Comparison of ENCODE assay signal across 15 cellular contexts in the genomic region with DNA sequence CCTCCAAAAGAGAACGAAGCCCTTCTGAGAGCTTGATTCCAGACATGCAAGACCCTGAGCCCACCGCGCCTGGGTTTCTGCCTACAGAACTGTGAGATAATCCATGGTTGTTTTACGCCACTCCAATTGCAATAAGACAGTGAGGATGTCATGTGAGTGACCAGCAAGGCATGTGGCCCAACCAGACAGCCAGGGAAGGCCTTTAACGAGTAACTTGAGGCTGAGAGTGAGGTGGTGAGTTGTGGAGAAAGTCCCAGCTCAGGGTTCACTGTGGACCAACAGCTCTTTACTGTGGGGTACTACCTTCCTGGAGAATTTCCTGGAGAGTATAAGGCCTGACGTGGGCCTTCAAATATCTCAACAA.
DNase-seq lines count a peak whose midpoint lies in the region; ATAC-seq, FAIRE-seq and TF ChIP-seq lines count a peak whose summit lies in the region.
"Had no signal": no experiment of that assay in that cellular context is flagged by ENCODE, and none has a peak within 500 bp of the region (broad histone marks: within the 10 kb centered on the region; RNA-seq: fewer than 3 reads in every experiment).

No MANE protein-coding gene starts in this region.

- no peak for TF ChIP-seq POLR2A in K562 (conservative IDR thresholded peaks at IDR 0.05)
- no peak for TF ChIP-seq POLR2A in stomach (IDR thresholded peaks at IDR 0.05)

- no peak overlapping the region for H3K4me3 Mint-ChIP-seq in activated CD4-positive, alpha-beta T cell treated with anti-CD3 and anti-CD28 coated beads for 36 hours
- H3K4me3 Mint-ChIP-seq: activated naive CD4-positive, alpha-beta T cell treated with anti-CD3 and anti-CD28 coated beads for 36 hours; T-helper 17 cell had no signal

- peaks cover 12% of the 10 kb centered on the region for H3K4me1 Mint-ChIP-seq in activated CD4-positive, alpha-beta T cell treated with anti-CD3 and anti-CD28 coated beads for 36 hours
- H3K4me1 Mint-ChIP-seq: T-helper 17 cell had no signal

- H3K4me1 ChIP-seq in K562 (replicated peaks in 1 of 2; ENCODE audit: control insufficient read depth in 2 of 2, insufficient read depth in 2 of 2, low read length in 2 of 2) (peaks cover 3 to 49% of the 10 kb centered on the region in 2 experiments; a peak in 4 of 5 replicates), liver (ENCODE audit: control insufficient read depth in 4 of 4, insufficient read depth in 4 of 4, low read length in 3 of 4) (peaks cover 9 to 38% (median 18%) of the 10 kb centered on the region in 4 donors), stomach (peaks cover 38 to 48% (median 39%) of the 10 kb centered on the region in 4 donors), BE2C (peaks cover 5% of the 10 kb centered on the region; the same call in 1 of the 2 replicates)

- no peaks in the 10 kb centered on the region for H3K9me1 ChIP-seq in K562 (ENCODE audit: control insufficient read depth, insufficient read depth, low read length)

- TF ChIP-seq RAD21 in K562 (CRISPR knock-in tag; conservative IDR thresholded peaks at IDR 0.05 in 1 of 2, IDR thresholded peaks at IDR 0.05 in 1 of 2) (no peak), liver (IDR thresholded peaks at IDR 0.05) (no peak)

- no TSS peak for BruUV-seq in K562 (replicated peaks; lab: Mats Ljungman, UMichigan)

- TF ChIP-seq EP300 in K562 (IDR thresholded peaks at IDR 0.05; ENCODE audit: low read length) = no peak
- TF ChIP-seq EP300 in stomach (IDR thresholded peaks at IDR 0.05) = no peak

- H4K20me1 ChIP-seq in K562 (replicated peaks; ENCODE audit: control insufficient read depth, insufficient read depth, low read length) = no peaks in the 10 kb centered on the region

- POLR2A ChIA-PET in activated CD4-positive, alpha-beta T cell treated with anti-CD3 and anti-CD28 coated beads for 36 hours (lab: Charles Lee) = no interaction called here
- POLR2A ChIA-PET in K562 (lab: Yijun Ruan, JAX) = no interaction called here

- 56% methylated on average over 6 of the region's 6 CpGs for WGBS in K562 (ENCODE audit: insufficient coverage, low coverage, missing lambda C conversion rate)
- 86% methylated on average over 6 of the region's 6 CpGs for WGBS in liver
- 85 to 92% (median 92%) methylated on average over 6 of the region's 6 CpGs for WGBS in stomach, 5 donors

- H3K27ac ChIP-seq in K562 (ENCODE audit: extremely low read depth, low read depth, low read length) (peak overlapping the region; percentile 53; the same call in 1 of the 3 replicates), liver (ENCODE audit: low read depth in 1 of 2, low read length in 2 of 2) (peak overlapping the region; percentile 84 to 86), stomach (peak overlapping the region; percentile 37 to 89 (median 78))
- H3K27ac ChIP-seq: PC-9, testis had no signal

- in situ Hi-C loops in K562 (cut with MboI) = no loop called here

- DNase-seq in activated CD4-positive, alpha-beta T cell treated with anti-CD3 and anti-CD28 coated beads for 36 hours = no peak
- no peak for DNase-seq in activated CD4-positive, alpha-beta T cell treated with anti-CD3 and anti-CD28 coated beads for 48 hours
- DNase-seq in K562 (ENCODE audit: extremely low read depth in 1 of 4, low spot score in 3 of 4) (no peak), stomach (no peak), BE2C (no peak), HuH-7 (ENCODE audit: low spot score) (no peak)
- no peak for DNase-seq in stimulated activated CD4-positive, alpha-beta T cell treated with anti-CD3 and anti-CD28 coated beads, Interleukin-2, amount 100 ng/mL, for 48 hours
- DNase-seq: activated CD4-positive, alpha-beta T cell treated with anti-CD3 and anti-CD28 coated beads, Interleukin-2, amount 50 U/mL, for 4 hours; PC-9; T-helper 17 cell had no signal

- peak overlapping the region; percentile 23; the same call in 1 of the 2 replicates for H3K4me2 ChIP-seq in K562 (ENCODE audit: insufficient read depth, low read length)
- H3K4me2 ChIP-seq: PC-9 had no signal

- H3K9me3 ChIP-seq in K562 (replicated peaks; ENCODE audit: control insufficient read depth, insufficient read depth, low read depth, low read length) (no peaks in the 10 kb centered on the region), liver (ENCODE audit: control insufficient read depth in 4 of 4, low read length in 3 of 4) (peaks cover 0 to 3% (median 0%) of the 10 kb centered on the region in 4 donors), stomach (no peaks in the 10 kb centered on the region), BE2C (no peaks in the 10 kb centered on the region)
- H3K9me3 ChIP-seq: testis had no signal

- no peak for FAIRE-seq in K562 (lab: Jason Lieb, UNC)
- FAIRE-seq: A204.1 had no signal

- H2AFZ ChIP-seq in K562 (ENCODE audit: low read depth, low read length) = peak overlapping the region; percentile 36; the same call in 1 of the 2 replicates
- H2AFZ ChIP-seq: PC-9 had no signal

- intact Hi-C loops in activated CD4-positive, alpha-beta T cell treated with anti-CD3 and anti-CD28 coated beads for 36 hours (cut with DNase I, micrococcal nuclease) = loop anchor here in 1 of 2 experiments (1.0 kb wide), 1 partner anchor 192 kb away; no protein-coding TSS in a partner anchor
- intact Hi-C loops in K562 (cut with micrococcal nuclease) = no loop called here
- intact Hi-C loops in stomach (cut with DNase I; ENCODE audit: low total_unique reads) = no loop called here

- H3K27ac Mint-ChIP-seq in activated CD4-positive, alpha-beta T cell treated with anti-CD3 and anti-CD28 coated beads for 36 hours = peak overlapping the region; percentile 85
- H3K27ac Mint-ChIP-seq: activated naive CD4-positive, alpha-beta T cell treated with anti-CD3 and anti-CD28 coated beads for 36 hours; T-helper 17 cell had no signal

- CTCF ChIA-PET in activated CD4-positive, alpha-beta T cell treated with anti-CD3 and anti-CD28 coated beads for 36 hours (lab: Charles Lee) = interaction anchor here (0.6 kb wide), 1 partner anchor 378 kb away, joined by 3 read pairs; no protein-coding TSS in a partner anchor
- CTCF ChIA-PET in K562 (lab: Yijun Ruan, JAX; ENCODE audit: low intra/inter-chr PET ratio) = no interaction called here

- H3K36me3 ChIP-seq in K562 (ENCODE audit: control insufficient read depth, insufficient read depth, low read length) (no peaks in the 10 kb centered on the region), liver (ENCODE audit: control insufficient read depth in 4 of 4, insufficient read depth in 3 of 4, low read depth in 1 of 4, low read length in 3 of 4) (no peaks in the 10 kb centered on the region), stomach (no peaks in the 10 kb centered on the region), BE2C (no peaks in the 10 kb centered on the region)
- H3K36me3 ChIP-seq: cardiac muscle cell had no signal

- H3K27me3 ChIP-seq in K562 (ENCODE audit: control insufficient read depth in 2 of 2, insufficient read depth in 2 of 2, low read length in 2 of 2) (peaks cover 0 to 10% of the 10 kb centered on the region in 2 experiments; a peak in 2 of 5 replicates), liver (ENCODE audit: control insufficient read depth in 4 of 4, insufficient read depth in 4 of 4, low read length in 3 of 4) (no peaks in the 10 kb centered on the region), stomach (no peaks in the 10 kb centered on the region), BE2C (no peaks in the 10 kb centered on the region)
- H3K27me3 ChIP-seq: cardiac muscle cell, testis had no signal

- peaks cover 4% of the 10 kb centered on the region for H3K9me3 Mint-ChIP-seq in activated CD4-positive, alpha-beta T cell treated with anti-CD3 and anti-CD28 coated beads for 36 hours (ENCODE audit: low read depth)

- TF ChIP-seq CTCF in K562 (IDR thresholded peaks at IDR 0.05 in 2 of 3, conservative IDR thresholded peaks at IDR 0.05 in 1 of 3; ENCODE audit: insufficient read depth in 2 of 3, low read depth in 1 of 3, low read length in 3 of 3) = no peak
- no peak for TF ChIP-seq CTCF in liver (IDR thresholded peaks at IDR 0.05; ENCODE audit: low read depth, low read length, missing input control)
- no peak for TF ChIP-seq CTCF in stomach (IDR thresholded peaks at IDR 0.05)
- no peak for TF ChIP-seq CTCF in BE2C (IDR thresholded peaks at IDR 0.05; ENCODE audit: low read depth, low read length)

- no peak for ATAC-seq in activated CD4-positive, alpha-beta T cell treated with anti-CD3 and anti-CD28 coated beads for 36 hours
- no peak for ATAC-seq in K562
- ATAC-seq: T-helper 17 cell had no signal

- no peaks in the 10 kb centered on the region for H3K79me2 ChIP-seq in K562 (ENCODE audit: control insufficient read depth, insufficient read depth, low read length)

- no peak overlapping the region for H3K9ac ChIP-seq in K562 (ENCODE audit: insufficient read depth in 1 of 2, low read depth in 2 of 2, low read length in 2 of 2)
- peak overlapping the region in 1 of 2 donors; percentile 45 for H3K9ac ChIP-seq in liver (ENCODE audit: low read depth in 1 of 2, low read length in 2 of 2)

- no peaks in the 10 kb centered on the region for H3K36me3 Mint-ChIP-seq in activated CD4-positive, alpha-beta T cell treated with anti-CD3 and anti-CD28 coated beads for 36 hours (ENCODE audit: low read depth)

- H3K4me3 ChIP-seq in K562 (no peak overlapping the region), liver (ENCODE audit: low read depth in 1 of 3, low read length in 3 of 3) (no peak overlapping the region), stomach (no peak overlapping the region), BE2C (ENCODE audit: low read depth, low read length) (no peak overlapping the region)
- H3K4me3 ChIP-seq: cardiac muscle cell, PC-9, testis had no signal

- no peaks in the 10 kb centered on the region for H3K27me3 Mint-ChIP-seq in activated CD4-positive, alpha-beta T cell treated with anti-CD3 and anti-CD28 coated beads for 36 hours

TF ChIP-seq in K562, 482 proteins besides CTCF, POLR2A, EP300 and RAD21 (continues in another document):
- TF ChIP-seq ZNF436 (CRISPR knock-in tag; IDR thresholded peaks at IDR 0.05) = no peak

TF ChIP-seq in liver, 16 proteins besides CTCF, POLR2A, EP300 and RAD21 (continues in another document):
- TF ChIP-seq JUND (IDR thresholded peaks at IDR 0.05) = no peak
- TF ChIP-seq, protein P1, sequence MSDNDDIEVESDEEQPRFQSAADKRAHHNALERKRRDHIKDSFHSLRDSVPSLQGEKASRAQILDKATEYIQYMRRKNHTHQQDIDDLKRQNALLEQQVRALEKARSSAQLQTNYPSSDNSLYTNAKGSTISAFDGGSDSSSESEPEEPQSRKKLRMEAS (IDR thresholded peaks at IDR 0.05) = no peak
- TF ChIP-seq, protein P2, sequence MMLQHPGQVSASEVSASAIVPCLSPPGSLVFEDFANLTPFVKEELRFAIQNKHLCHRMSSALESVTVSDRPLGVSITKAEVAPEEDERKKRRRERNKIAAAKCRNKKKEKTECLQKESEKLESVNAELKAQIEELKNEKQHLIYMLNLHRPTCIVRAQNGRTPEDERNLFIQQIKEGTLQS (IDR thresholded peaks at IDR 0.05) = no peak
- no peak for TF ChIP-seq FOXA1 (IDR thresholded peaks at IDR 0.05)
- TF ChIP-seq SP1 (IDR thresholded peaks at IDR 0.05) = no peak
- TF ChIP-seq HNF4A (conservative IDR thresholded peaks at IDR 0.05) = no peak
- no peak for TF ChIP-seq TAF1 (conservative IDR thresholded peaks at IDR 0.05)
- TF ChIP-seq HNF4G (IDR thresholded peaks at IDR 0.05) = no peak
- no peak for TF ChIP-seq RXRA (IDR thresholded peaks at IDR 0.05)
